In the genomic region with DNA sequence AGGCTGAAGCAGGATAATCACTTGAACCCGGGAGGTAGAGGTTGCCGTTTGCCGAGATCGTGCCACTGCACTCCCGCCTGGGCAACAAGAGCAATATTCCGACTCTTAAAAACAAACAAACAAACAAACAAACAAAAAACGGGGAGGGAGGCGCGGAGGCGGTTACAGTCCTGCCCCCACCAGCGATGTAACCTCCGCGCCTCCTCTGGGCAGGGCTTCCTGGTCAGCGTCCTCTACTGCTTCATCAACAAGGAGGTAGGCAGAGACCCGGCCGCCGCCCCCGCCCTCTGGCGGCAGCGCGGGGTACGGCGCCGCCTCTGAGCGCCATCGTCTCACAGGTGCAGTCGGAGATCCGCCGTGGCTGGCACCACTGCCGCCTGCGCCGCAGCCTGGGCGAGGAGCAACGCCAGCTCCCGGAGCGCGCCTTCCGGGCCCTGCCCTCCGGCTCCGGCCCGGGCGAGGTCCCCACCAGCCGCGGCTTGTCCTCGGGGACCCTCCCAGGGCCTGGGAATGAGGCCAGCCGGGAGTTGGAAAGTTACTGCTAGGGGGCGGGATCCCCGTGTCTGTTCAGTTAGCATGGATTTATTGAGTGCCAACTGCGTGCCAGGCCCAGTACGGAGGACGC, we compare ENCODE assay signal across 8 cellular contexts. TPM values are rescaled to one million over a fixed set of nuclear protein-coding genes. Genes with fewer than 3 reads are reported as not detected.
DNase-seq lines count a peak whose midpoint lies in the region; ATAC-seq and TF ChIP-seq lines count a peak whose summit lies in the region.

No MANE protein-coding gene starts in this region.

- CTCF ChIA-PET in Caco-2 (lab: Charles Lee): interaction anchor here (0.7 to 2.3 kb wide), 5 partner anchors 11 to 91 kb away, joined by 4 to 8 read pairs (median 7); a partner anchor contains a TSS

- H3K27me3 ChIP-seq in Caco-2 (replicated peaks; ENCODE audit: control insufficient read depth, insufficient read depth, low read length): no peaks in the 10 kb centered on the region

- H3K4me3 ChIP-seq in Caco-2 (ENCODE audit: low read depth, low read length): peak overlapping the region; percentile 40
- H3K4me3 ChIP-seq in LNCaP clone FGC (ENCODE audit: low read depth, low read length): peak overlapping the region; percentile 25; the same call in 1 of the 2 replicates
- peak overlapping the region; percentile 51 for H3K4me3 ChIP-seq in fibroblast of the aortic adventitia (ENCODE audit: low read depth, low read length)

- no peaks in the 10 kb centered on the region; the same call in 1 of the 2 replicates for H3K36me3 ChIP-seq in Caco-2 (ENCODE audit: control insufficient read depth, insufficient read depth, low read length)

- TF ChIP-seq CTCF in Caco-2 (IDR thresholded peaks at IDR 0.05; ENCODE audit: insufficient read depth in 1 of 2, low read depth in 1 of 2, low read length in 1 of 2, severe bottlenecking in 1 of 2, unreplicated experiment in 1 of 2) (peak; percentile 96 to 97), LNCaP clone FGC (IDR thresholded peaks at IDR 0.05; ENCODE audit: control insufficient read depth, extremely low read depth, insufficient read depth) (peak; percentile 72), fibroblast of the aortic adventitia (IDR thresholded peaks at IDR 0.05; ENCODE audit: insufficient read depth, low read length) (peak; percentile 85), nephron progenitor cell (IDR thresholded peaks at IDR 0.05) (peak; percentile 98)

- H3K27ac Mint-ChIP-seq in Caco-2 (ENCODE audit: unreplicated experiment) (peak overlapping the region; percentile 81), nephron progenitor cell (no peak overlapping the region)
- H3K27ac Mint-ChIP-seq in stimulated activated naive CD8-positive, alpha-beta T cell treated with anti-CD3 and anti-CD28 coated beads, Interleukin-15, Interleukin-2, amounts not matched to agents 100 ng/mL and 50 ng/mL, for 24 hours: peak overlapping the region; percentile 49

- ATAC-seq in GM21526 (IDR thresholded peaks at IDR 0.05; ENCODE audit: low FRiP score, unreplicated experiment): peak; percentile 61

- H3K36me3 Mint-ChIP-seq in Caco-2 (ENCODE audit: insufficient read depth, unreplicated experiment) (peaks cover 49% of the 10 kb centered on the region), nephron progenitor cell (ENCODE audit: low read depth) (peaks cover 24% of the 10 kb centered on the region)
- peaks cover 21% of the 10 kb centered on the region for H3K36me3 Mint-ChIP-seq in stimulated activated naive CD8-positive, alpha-beta T cell treated with anti-CD3 and anti-CD28 coated beads, Interleukin-15, Interleukin-2, amounts not matched to agents 100 ng/mL and 50 ng/mL, for 24 hours (ENCODE audit: low read depth)

- H3K4me3 Mint-ChIP-seq in Caco-2 (ENCODE audit: unreplicated experiment) (peak overlapping the region; percentile 76), nephron progenitor cell (peak overlapping the region; percentile 71)
- peak overlapping the region; percentile 76 for H3K4me3 Mint-ChIP-seq in stimulated activated naive CD8-positive, alpha-beta T cell treated with anti-CD3 and anti-CD28 coated beads, Interleukin-15, Interleukin-2, amounts not matched to agents 100 ng/mL and 50 ng/mL, for 24 hours

- no TSS peak for BruUV-seq in Caco-2 (replicated peaks; lab: Mats Ljungman, UMichigan)

- DNase-seq in Caco-2 (peak; percentile 88 to 93), LNCaP clone FGC (ENCODE audit: low read depth) (peak; percentile 50), RPMI7951 (ENCODE audit: low read depth) (peak; percentile 83), fibroblast of the aortic adventitia (ENCODE audit: low read depth) (peak; percentile 69), nephron progenitor cell (peak; percentile 85)
- DNase-seq in activated effector memory CD4-positive, alpha-beta T cell treated with anti-CD3 and anti-CD28 coated beads, Interleukin-2, amount 50 U/mL, for 16 hours: peak; percentile 95

- POLR2A ChIA-PET in Caco-2 (lab: Charles Lee): interaction anchor here (4.5 kb wide), 1 partner anchor 11 kb away, joined by 54 read pairs; a partner anchor contains a TSS

- H3K9me3 Mint-ChIP-seq in Caco-2 (ENCODE audit: unreplicated experiment) (no peaks in the 10 kb centered on the region), nephron progenitor cell (no peaks in the 10 kb centered on the region)
- no peaks in the 10 kb centered on the region for H3K9me3 Mint-ChIP-seq in stimulated activated naive CD8-positive, alpha-beta T cell treated with anti-CD3 and anti-CD28 coated beads, Interleukin-15, Interleukin-2, amounts not matched to agents 100 ng/mL and 50 ng/mL, for 24 hours

- H3K27me3 Mint-ChIP-seq in Caco-2 (ENCODE audit: insufficient read depth, unreplicated experiment) (no peaks in the 10 kb centered on the region), nephron progenitor cell (ENCODE audit: low read depth, poor library complexity) (peaks cover 58% of the 10 kb centered on the region)
- peaks cover 2% of the 10 kb centered on the region for H3K27me3 Mint-ChIP-seq in stimulated activated naive CD8-positive, alpha-beta T cell treated with anti-CD3 and anti-CD28 coated beads, Interleukin-15, Interleukin-2, amounts not matched to agents 100 ng/mL and 50 ng/mL, for 24 hours

- peaks cover 15% of the 10 kb centered on the region for H3K4me1 ChIP-seq in Caco-2

- no peaks in the 10 kb centered on the region for H3K9me3 ChIP-seq in Caco-2

- H3K4me1 Mint-ChIP-seq in Caco-2 (ENCODE audit: low read depth, unreplicated experiment) (peaks cover 12% of the 10 kb centered on the region), nephron progenitor cell (peaks cover 10% of the 10 kb centered on the region)
- peaks cover 19% of the 10 kb centered on the region for H3K4me1 Mint-ChIP-seq in stimulated activated naive CD8-positive, alpha-beta T cell treated with anti-CD3 and anti-CD28 coated beads, Interleukin-15, Interleukin-2, amounts not matched to agents 100 ng/mL and 50 ng/mL, for 24 hours (ENCODE audit: low read depth)

- intact Hi-C loops in Caco-2 (cut with micrococcal nuclease; ENCODE audit: unreplicated experiment): no loop called here

RNA-seq across cellular contexts. Expression of a gene that starts 10.2 kb away (rescaled TPM):
- 579 and 587 TPM in 2 replicates for total RNA-seq in Caco-2 (2022)
- 474 and 568 TPM in 2 replicates for total RNA-seq in RPMI7951 (2014; rRNA removed; shearing (Covaris generic))
- 303 and 325 TPM in 2 replicates for total RNA-seq in fibroblast of the aortic adventitia (ENCODE audit: low replicate concordance)

RNA-seq across cellular contexts. Expression of a gene that starts 11.0 kb away (rescaled TPM):
- total RNA-seq in Caco-2 (2022): 16.9 and 20.2 TPM in 2 replicates
- total RNA-seq in RPMI7951 (2014; rRNA removed; shearing (Covaris generic)): 13.8 and 15.4 TPM in 2 replicates
- total RNA-seq in fibroblast of the aortic adventitia (ENCODE audit: low replicate concordance): 3.3 and 8.0 TPM in 2 replicates

RNA-seq across cellular contexts. Expression of a gene that starts 13.5 kb away (rescaled TPM):
- total RNA-seq in Caco-2 (2022) (2.6 and 4.6 TPM in 2 replicates), fibroblast of the aortic adventitia (ENCODE audit: low replicate concordance) (0.57 TPM in 1 of 2 replicates, not detected in the other)
- total RNA-seq in RPMI7951 (2014; rRNA removed; shearing (Covaris generic)): not detected in 2 replicates

RNA-seq across cellular contexts. Expression of a gene that starts 42.3 kb away (rescaled TPM):
- total RNA-seq in Caco-2 (2022) (33.9 and 38.8 TPM in 2 replicates), fibroblast of the aortic adventitia (ENCODE audit: low replicate concordance) (9.9 and 23.4 TPM in 2 replicates)
- 14.4 and 20.2 TPM in 2 replicates for total RNA-seq in RPMI7951 (2014; rRNA removed; shearing (Covaris generic))

RNA-seq across cellular contexts. Expression of a gene that starts 49.2 kb away (rescaled TPM):
- total RNA-seq in Caco-2 (2022) (31.0 and 37.0 TPM in 2 replicates), fibroblast of the aortic adventitia (ENCODE audit: low replicate concordance) (6.6 and 6.8 TPM in 2 replicates)
- 3.2 and 5.3 TPM in 2 replicates for total RNA-seq in RPMI7951 (2014; rRNA removed; shearing (Covaris generic))

Comparison
In these comparisons a context has a peak if more than half of its experiments do, and no peak if none do; other contexts are left out.
1. Peak in every context shown above with its lines: DNase-seq, ATAC-seq and H3K4me3 ChIP-seq.